In genomic region chr10:30359373-30360206, GRCh38 we compare ENCODE assay signal across 8 cellular contexts. TPM values are rescaled to one million over a fixed set of nuclear protein-coding genes. Genes with fewer than 3 reads are reported as not detected.
A peak's percentile ranks its signal among the peaks of the same experiment; 100 is the strongest.
DNase-seq lines count a peak whose midpoint lies in the region; ATAC-seq and TF ChIP-seq lines count a peak whose summit lies in the region.

No MANE protein-coding gene starts in this region.

- H3K27me3 Mint-ChIP-seq in CD4-positive, alpha-beta memory T cell = peaks cover 0 to 14% of the 10 kb centered on the region in 2 donors
- H3K27me3 Mint-ChIP-seq in glutamatergic neuron (ENCODE audit: unreplicated experiment) = peaks cover 6% of the 10 kb centered on the region

- H3K9me3 ChIP-seq in CD4-positive, alpha-beta memory T cell (ENCODE audit: control insufficient read depth in 1 of 2, low read length in 2 of 2) = no peaks in the 10 kb centered on the region
- no peaks in the 10 kb centered on the region for H3K9me3 ChIP-seq in prostate gland

- peak; percentile 42 to 53 (median 47) for DNase-seq in CD4-positive, alpha-beta memory T cell
- DNase-seq in SHP77 (lab: John Stamatoyannopoulos, UW) (peak; percentile 53 to 67), glutamatergic neuron (peak; percentile 85), prostate gland (ENCODE audit: low spot score) (no peak), amniotic stem cell (lab: John Stamatoyannopoulos, UW) (no peak)
- peak; percentile 88 for DNase-seq in activated effector memory CD4-positive, alpha-beta T cell treated with anti-CD3 and anti-CD28 coated beads, Interleukin-2, amount 50 U/mL, for 16 hours

- ATAC-seq in GM19328 (IDR thresholded peaks at IDR 0.05; ENCODE audit: unreplicated experiment) = peak; percentile 86
- peak; percentile 87 for ATAC-seq in HG03457 (IDR thresholded peaks at IDR 0.05; ENCODE audit: unreplicated experiment)

- H3K27ac ChIP-seq in CD4-positive, alpha-beta memory T cell (ENCODE audit: low read depth, low read length) = no peak overlapping the region
- no peak overlapping the region for H3K27ac ChIP-seq in prostate gland

- no peaks in the 10 kb centered on the region for H3K36me3 Mint-ChIP-seq in CD4-positive, alpha-beta memory T cell
- no peaks in the 10 kb centered on the region for H3K36me3 Mint-ChIP-seq in glutamatergic neuron (ENCODE audit: unreplicated experiment)

- peaks cover 4% of the 10 kb centered on the region for H3K4me1 ChIP-seq in CD4-positive, alpha-beta memory T cell (ENCODE audit: insufficient read depth, low read length)
- no peaks in the 10 kb centered on the region for H3K4me1 ChIP-seq in prostate gland (replicated peaks)

- H3K4me3 ChIP-seq in CD4-positive, alpha-beta memory T cell (ENCODE audit: low read length in 2 of 2) = no peak overlapping the region
- no peak overlapping the region for H3K4me3 ChIP-seq in prostate gland

- POLR2A ChIA-PET in CD4-positive, alpha-beta memory T cell (lab: Charles Lee; ENCODE audit: partially characterized antibody) = interaction anchor here (1.3 kb wide), 1 partner anchor 232 kb away, joined by 5 read pairs; no protein-coding TSS in a partner anchor

- H3K9me3 Mint-ChIP-seq in CD4-positive, alpha-beta memory T cell = no peaks in the 10 kb centered on the region
- H3K9me3 Mint-ChIP-seq in glutamatergic neuron (ENCODE audit: unreplicated experiment) = peaks cover 2% of the 10 kb centered on the region

- CTCF ChIA-PET in CD4-positive, alpha-beta memory T cell (lab: Charles Lee; ENCODE audit: partially characterized antibody) = interaction anchor here (0.6 to 6.3 kb wide), 20 partner anchors 9 to 1444 kb away, joined by 3 to 41 read pairs (median 4); partner anchors contain the start of gene MTPAP

- H3K4me3 Mint-ChIP-seq in CD4-positive, alpha-beta memory T cell = peak overlapping the region in 1 of 8 donors; percentile 9
- H3K4me3 Mint-ChIP-seq in glutamatergic neuron (ENCODE audit: unreplicated experiment) = no peak overlapping the region

- peak; percentile 90 for TF ChIP-seq CTCF in glutamatergic neuron (IDR thresholded peaks at IDR 0.05; ENCODE audit: partially characterized antibody, unreplicated experiment)
- TF ChIP-seq CTCF in prostate gland (IDR thresholded peaks at IDR 0.05) = peak in 3 of 4 experiments; percentile 26 to 62 (median 40)

- peaks cover 0 to 6% (median 0%) of the 10 kb centered on the region in 4 donors for H3K4me1 Mint-ChIP-seq in CD4-positive, alpha-beta memory T cell
- H3K4me1 Mint-ChIP-seq in glutamatergic neuron (ENCODE audit: low read depth, unreplicated experiment) = no peaks in the 10 kb centered on the region

- no peaks in the 10 kb centered on the region for H3K27me3 ChIP-seq in CD4-positive, alpha-beta memory T cell (ENCODE audit: insufficient read depth, low read length)
- no peaks in the 10 kb centered on the region for H3K27me3 ChIP-seq in prostate gland (replicated peaks; ENCODE audit: insufficient read depth)

- intact Hi-C loops in CD4-positive, alpha-beta memory T cell (cut with micrococcal nuclease) = loop anchor here (1.0 kb wide), 1 partner anchor 232 kb away; no protein-coding TSS in a partner anchor
- intact Hi-C loops in prostate gland (cut with DNase I) = no loop called here

- H3K27ac Mint-ChIP-seq in CD4-positive, alpha-beta memory T cell = no peak overlapping the region
- no peak overlapping the region for H3K27ac Mint-ChIP-seq in glutamatergic neuron (ENCODE audit: unreplicated experiment)

- 46% methylated on average over 8 of the region's 8 CpGs for WGBS in prostate gland

- no peaks in the 10 kb centered on the region for H3K36me3 ChIP-seq in CD4-positive, alpha-beta memory T cell (ENCODE audit: insufficient read depth, low read length)
- no peaks in the 10 kb centered on the region for H3K36me3 ChIP-seq in prostate gland

- no peak for TF ChIP-seq POLR2A in prostate gland (IDR thresholded peaks at IDR 0.05)

RNA-seq across cellular contexts. Expression of gene MTPAP, which starts 10.5 kb away (rescaled TPM):
- total RNA-seq in CD4-positive, alpha-beta memory T cell = 10 to 100 TPM; 21.5 to 22.8 TPM
- 1 to 10 TPM; 6.3 to 9.6 TPM for polyA plus RNA-seq in CD4-positive, alpha-beta memory T cell
- total RNA-seq in glutamatergic neuron (ENCODE audit: unreplicated experiment) = 26.8 TPM
- 10 to 100 TPM; 13.9 to 22.8 TPM for total RNA-seq in prostate gland

Comparison
In these comparisons a context has a peak if more than half of its experiments do, and no peak if none do; other contexts are left out.
1. DNase-seq: peak in CD4-positive, alpha-beta memory T cell (5 of 5), SHP77 (2 of 2), activated effector memory CD4-positive, alpha-beta T cell treated with anti-CD3 and anti-CD28 coated beads, Interleukin-2, amount 50 U/mL, for 16 hours (single experiment) and glutamatergic neuron (single experiment); none in prostate gland (single experiment) and amniotic stem cell (single experiment).